ENCODE assay signal across 8 cellular contexts in genomic region chr6:3748208-3748701, GRCh38. TPM values are rescaled to one million over a fixed set of nuclear protein-coding genes. Genes with fewer than 3 reads are reported as not detected.
DNase-seq lines count a peak whose midpoint lies in the region; ATAC-seq and TF ChIP-seq lines count a peak whose summit lies in the region.

No MANE protein-coding gene starts in this region.

- H3K4me1 ChIP-seq in cardiac muscle cell (ENCODE audit: low read depth): peaks cover 9% of the 10 kb centered on the region
- peaks cover 41% of the 10 kb centered on the region for H3K4me1 ChIP-seq in rectal smooth muscle tissue (ENCODE audit: control insufficient read depth, insufficient read depth, low read length)

- H3K9ac ChIP-seq in rectal smooth muscle tissue (ENCODE audit: low read length): no peak overlapping the region

- no peak overlapping the region for H3K27ac Mint-ChIP-seq in activated naive CD4-positive, alpha-beta T cell treated with anti-CD3 and anti-CD28 coated beads, Interleukin-2, amount 50 U/mL, for 72 hours

- H3K4me3 ChIP-seq in cardiac muscle cell (no peak overlapping the region), rectal smooth muscle tissue (ENCODE audit: low read length) (peak overlapping the region; percentile 42)

- H3K36me3 ChIP-seq in cardiac muscle cell (no peaks in the 10 kb centered on the region), rectal smooth muscle tissue (ENCODE audit: control insufficient read depth, insufficient read depth, low read length) (no peaks in the 10 kb centered on the region)

- H3K27ac ChIP-seq in cardiac muscle cell: no peak overlapping the region
- no peak overlapping the region for H3K27ac ChIP-seq in rectal smooth muscle tissue (ENCODE audit: low read depth, low read length)

- H3K36me3 Mint-ChIP-seq in activated naive CD4-positive, alpha-beta T cell treated with anti-CD3 and anti-CD28 coated beads, Interleukin-2, amount 50 U/mL, for 72 hours: no peaks in the 10 kb centered on the region

- peak; percentile 28 for ATAC-seq in GM19351 (IDR thresholded peaks at IDR 0.05; ENCODE audit: unreplicated experiment)
- peak; percentile 41 to 63 for ATAC-seq in activated naive CD4-positive, alpha-beta T cell treated with anti-CD3 and anti-CD28 coated beads, Interleukin-2, amount 50 U/mL, for 72 hours
- ATAC-seq in GM18873 (IDR thresholded peaks at IDR 0.05; ENCODE audit: low FRiP score, unreplicated experiment): no peak
- ATAC-seq in GM18519 (IDR thresholded peaks at IDR 0.05; ENCODE audit: low FRiP score, unreplicated experiment): no peak

- DNase-seq in AML-193 (lab: John Stamatoyannopoulos, UW) (peak; percentile 38 to 53), NCI-H748 treated with DMSO at 0.1 percent for 48 hours (lab: John Stamatoyannopoulos, UW) (peak; percentile 31), cardiac muscle cell (ENCODE audit: low read depth in 1 of 2, low spot score in 1 of 2) (peak; percentile 75)
- peak in 1 of 2 donors; percentile 63 for DNase-seq in activated naive CD4-positive, alpha-beta T cell treated with anti-CD3 and anti-CD28 coated beads, Interleukin-2, amount 50 U/mL, for 72 hours (ENCODE audit: low spot score in 2 of 2)

- no peaks in the 10 kb centered on the region for H3K9me3 ChIP-seq in cardiac muscle cell (ENCODE audit: low read depth)

- peaks cover 9% of the 10 kb centered on the region for H3K27me3 ChIP-seq in cardiac muscle cell
- H3K27me3 ChIP-seq in rectal smooth muscle tissue (ENCODE audit: control insufficient read depth, insufficient read depth, low read length): peaks cover 5% of the 10 kb centered on the region

- TF ChIP-seq CTCF in cardiac muscle cell (IDR thresholded peaks at IDR 0.05; ENCODE audit: low read depth, low read length): peak; percentile 74

- H3K9me3 Mint-ChIP-seq in activated naive CD4-positive, alpha-beta T cell treated with anti-CD3 and anti-CD28 coated beads, Interleukin-2, amount 50 U/mL, for 72 hours: no peaks in the 10 kb centered on the region

RNA-seq across cellular contexts. Expression of gene PXDC1, which starts 3.3 kb away (rescaled TPM):
- under 1 TPM; 0.35 to 0.36 TPM for total RNA-seq in activated naive CD4-positive, alpha-beta T cell treated with anti-CD3 and anti-CD28 coated beads, Interleukin-2, amount 50 U/mL, for 72 hours
- 11.8 and 16.1 TPM in 2 replicates for total RNA-seq in cardiac muscle cell
- polyA plus RNA-seq in cardiac muscle cell: 11.4 and 12.3 TPM in 2 replicates

Comparison
In these comparisons a context has a peak if more than half of its experiments do, and no peak if none do; other contexts are left out.
1. ATAC-seq: peak in GM19351 (single experiment) and activated naive CD4-positive, alpha-beta T cell treated with anti-CD3 and anti-CD28 coated beads, Interleukin-2, amount 50 U/mL, for 72 hours (2 of 2); none in GM18873 (single experiment) and GM18519 (single experiment).